In genomic region chr6:138107752-138108592, GRCh38 we compare ENCODE assay signal across 8 cellular contexts. TPM values are rescaled to one million over a fixed set of nuclear protein-coding genes. Genes with fewer than 3 reads are reported as not detected.
DNase-seq lines count a peak whose midpoint lies in the region; ATAC-seq, FAIRE-seq and TF ChIP-seq lines count a peak whose summit lies in the region.

No MANE protein-coding gene starts in this region.

- H3K79me2 ChIP-seq in GM12878 (ENCODE audit: control insufficient read depth, insufficient read depth, low read length), result no peaks in the 10 kb centered on the region

- H4K20me1 ChIP-seq in GM12878 (ENCODE audit: control insufficient read depth, insufficient read depth), result no peaks in the 10 kb centered on the region

- 0 out of 2 replicates have a peak, but pooled peaks cover 5% of the 10 kb centered on the region for H3K4me1 ChIP-seq in GM12878 (ENCODE audit: control insufficient read depth, insufficient read depth, low read length)

- no peaks in the 10 kb centered on the region for H3K36me3 ChIP-seq in GM12878 (ENCODE audit: control insufficient read depth in 2 of 2, insufficient read depth in 2 of 2, low read length in 1 of 2)

- no peak overlapping the region for H3K9ac ChIP-seq in GM12878 (ENCODE audit: control insufficient read depth, insufficient read depth, low read length)

- H3K9me3 ChIP-seq in GM12878 (replicated peaks; ENCODE audit: control insufficient read depth, insufficient read depth, low read length), result no peaks in the 10 kb centered on the region

- POLR2A ChIA-PET in GM12878 (lab: Charles Lee), result no interaction called here

- H3K4me2 ChIP-seq in GM12878 (ENCODE audit: control insufficient read depth, insufficient read depth), result peak overlapping the region; percentile 86

- intact Hi-C loops in GM12878 (cut with micrococcal nuclease; ENCODE audit: unreplicated experiment), result loop anchor here (2.0 to 5.0 kb wide), 3 partner anchors 241 to 441 kb away; partner anchors contain the start of gene TNFAIP3

- no TSS peak for BruUV-seq in GM12878 (replicated peaks; lab: Mats Ljungman, UMichigan)

- TF ChIP-seq POLR2A in GM12878 (IDR thresholded peaks at IDR 0.05; ENCODE audit: low read depth, low read length), result no peak

- RAD21 ChIA-PET in GM12878 (lab: Charles Lee; ENCODE audit: unreplicated experiment), result interaction anchor here (0.6 to 2.8 kb wide), 8 partner anchors 9 to 403 kb away, joined by 3 to 37 read pairs (median 5); no protein-coding TSS in a partner anchor

- ATAC-seq in GM21723 (IDR thresholded peaks at IDR 0.05; ENCODE audit: unreplicated experiment) (peak; percentile 33), GM12878 (peak; percentile 48)

- CTCF ChIA-PET in GM12878 (lab: Yijun Ruan, JAX), result interaction anchor here (0.6 to 3.1 kb wide), 22 partner anchors 10 to 654 kb away, joined by 3 to 31 read pairs (median 5); no protein-coding TSS in a partner anchor

- H3K27me3 ChIP-seq in GM12878 (replicated peaks in 1 of 2; ENCODE audit: control insufficient read depth in 2 of 2, insufficient read depth in 2 of 2, low read length in 1 of 2), result peaks cover 2 to 31% of the 10 kb centered on the region in 2 experiments

- TF ChIP-seq RAD21 in GM12878 (IDR thresholded peaks at IDR 0.05; ENCODE audit: insufficient read depth, low read depth, low read length), result no peak

- in situ Hi-C loops in Caki2 (cut with HindIII; ENCODE audit: low pct_unique_long_range_greater_than_20kb, low sequenced_read_pairs), result no loop called here
- in situ Hi-C loops in GM12878 (cut with MboI), result no loop called here

- FAIRE-seq in GM12878 (lab: Jason Lieb, UNC), result no peak
- peak; percentile 21 for FAIRE-seq in islet of Langerhans (lab: Jason Lieb, UNC)

- H3K27ac ChIP-seq in GM12878 (ENCODE audit: control insufficient read depth, insufficient read depth), result no peak overlapping the region

- WGBS in GM12878 (ENCODE audit: insufficient coverage, insufficient replicate concordance, low lambda C conversion rate, missing lambda C conversion rate), result 12% methylated on average over 24 of the region's 24 CpGs

- SMC1A ChIA-PET in GM12878 (lab: Charles Lee; ENCODE audit: uncharacterized antibody, unreplicated experiment), result interaction anchor here (0.6 to 3.1 kb wide), 11 partner anchors 8 to 1171 kb away, joined by 3 to 62 read pairs (median 3); no protein-coding TSS in a partner anchor

- peak; percentile 47 for DNase-seq in Caki2 (ENCODE audit: low read depth)
- DNase-seq in NCI-H2196 treated with DMSO at 0.1 percent for 48 hours (lab: John Stamatoyannopoulos, UW; ENCODE audit: unreplicated experiment), result peak; percentile 49
- no peak for DNase-seq in GM12878 (ENCODE audit: low read depth, low spot score)
- peak; percentile 6 for DNase-seq in stimulated activated CD4-positive, alpha-beta T cell treated with anti-CD3 and anti-CD28 coated beads, Interleukin-4, amount 100 ng/mL, for 1 hour
- DNase-seq in CD1c-positive myeloid dendritic cell (ENCODE audit: extremely low spot score), result no peak
- no peak for DNase-seq in retina

- H3K4me3 ChIP-seq in GM12878, result peak overlapping the region; percentile 40

- TF ChIP-seq CTCF in GM12878 (IDR thresholded peaks at IDR 0.05 in 2 of 3, conservative IDR thresholded peaks at IDR 0.05 in 1 of 3; ENCODE audit: control insufficient read depth in 2 of 3, extremely low read depth in 1 of 3, insufficient read depth in 1 of 3, low read depth in 3 of 3, low read length in 3 of 3), result no peak

- H2AFZ ChIP-seq in GM12878 (ENCODE audit: control insufficient read depth, low read depth, low read length), result peak overlapping the region; percentile 39; the same call in 1 of the 2 replicates

- TF ChIP-seq EP300 in GM12878 (IDR thresholded peaks at IDR 0.05; ENCODE audit: borderline replicate concordance in 1 of 2, control insufficient read depth in 1 of 2, low read depth in 2 of 2, low read length in 2 of 2), result no peak

TF ChIP-seq in GM12878, 131 proteins besides CTCF, POLR2A, EP300 and RAD21:
- TF ChIP-seq BACH1 (IDR thresholded peaks at IDR 0.05; ENCODE audit: borderline replicate concordance), result no peak
- no peak for TF ChIP-seq FOXK2 (IDR thresholded peaks at IDR 0.05)
- no peak for TF ChIP-seq TAF1 (IDR thresholded peaks at IDR 0.05; ENCODE audit: borderline replicate concordance, low read depth, low read length)
- no peak for TF ChIP-seq NR2C2 (IDR thresholded peaks at IDR 0.05; ENCODE audit: borderline replicate concordance, control insufficient read depth, insufficient read length, low read depth)

RNA-seq across cellular contexts. Expression of gene PERP, which starts 0.8 kb away (rescaled TPM):
- 229 and 255 TPM in 2 replicates for total RNA-seq in Caki2 (2014; rRNA removed; shearing (Covaris generic); ENCODE audit: low replicate concordance)
- total RNA-seq in GM12878 (2013; cell fraction: nucleolus; rRNA removed), result 0.33 and 0.42 TPM in 2 replicates
- total RNA-seq in GM12878 (2014; rRNA removed), result 0.45 and 0.87 TPM in 2 replicates
- total RNA-seq in GM12878 (2014; rRNA removed; fragmentation: Illumina TruSeq; extraction: Trizol), result 0.54 and 0.64 TPM in 2 replicates
- total RNA-seq in GM12878 (2021), result 0.92 and 1.1 TPM in 2 replicates
- 0.25 TPM for polyA plus RNA-seq in GM12878 (2011; ENCODE audit: low read depth)
- 1.9 and 2.3 TPM in 2 replicates for polyA plus RNA-seq in GM12878 (2011; rRNA removed)
- 1.2 and 1.4 TPM in 2 replicates for polyA plus RNA-seq in GM12878 (2011; cell fraction: cytosol; rRNA removed)
- polyA plus RNA-seq in GM12878 (2011; cell fraction: nucleus; rRNA removed), result 0.37 and 0.54 TPM in 2 replicates
- polyA plus RNA-seq in GM12878 (2012), result 0.54 and 1.2 TPM in 2 replicates
- polyA plus RNA-seq in GM12878 (2014; fragmentation: Illumina TruSeq; extraction: Trizol), result 0.78 and 0.89 TPM in 2 replicates
- under 1 TPM; 0.37 to 0.60 TPM for polyA plus RNA-seq in GM12878 (2014; fragmentation: Nextera tagmentation; extraction: Ambion mirVana)
- polyA plus RNA-seq in GM12878 (2014; rRNA removed), result 0.73 and 0.74 TPM in 2 replicates
- polyA plus RNA-seq in GM12878 (2016; fragmentation: Nextera tagmentation; extraction: Ambion mirVana), result 1 to 10 TPM; 2.1 to 2.4 TPM
- 1.2 and 1.3 TPM in 2 replicates for polyA minus RNA-seq in GM12878 (2011; rRNA and poly(A)+ RNA removed)
- 1.1 and 1.7 TPM in 2 replicates for polyA minus RNA-seq in GM12878 (2011; cell fraction: cytosol; rRNA and poly(A)+ RNA removed)
- polyA minus RNA-seq in GM12878 (2011; cell fraction: nucleus; rRNA and poly(A)+ RNA removed), result 0.24 and 0.57 TPM in 2 replicates

RNA-seq across cellular contexts. Expression of gene ARFGEF3, which starts 53.8 kb away (rescaled TPM):
- 4.5 and 5.5 TPM in 2 replicates for total RNA-seq in Caki2 (2014; rRNA removed; shearing (Covaris generic); ENCODE audit: low replicate concordance)
- not detected in 2 replicates for total RNA-seq in GM12878 (2013; cell fraction: nucleolus; rRNA removed)
- total RNA-seq in GM12878 (2014; rRNA removed) (under 0.01 TPM in 2 replicates), GM12878 (2014; rRNA removed; fragmentation: Illumina TruSeq; extraction: Trizol) (under 0.01 TPM in 1 of 2 replicates, not detected in the other), GM12878 (2021) (0.03 and 0.08 TPM in 2 replicates)
- 0.05 TPM for polyA plus RNA-seq in GM12878 (2011; ENCODE audit: low read depth)
- polyA plus RNA-seq in GM12878 (2011; rRNA removed) (0.01 and 0.03 TPM in 2 replicates), GM12878 (2014; fragmentation: Illumina TruSeq; extraction: Trizol) (0.03 TPM in 2 replicates), GM12878 (2014; fragmentation: Nextera tagmentation; extraction: Ambion mirVana) (under 1 TPM in 1 of 2 experiments, not detected in 1; 0.02 TPM), GM12878 (2014; rRNA removed) (under 0.01 and 0.01 TPM in 2 replicates), GM12878 (2016; fragmentation: Nextera tagmentation; extraction: Ambion mirVana) (under 1 TPM; 0.01 to 0.03 TPM)
- 0.01 TPM in 1 of 2 replicates, not detected in the other for polyA plus RNA-seq in GM12878 (2011; cell fraction: cytosol; rRNA removed)
- polyA plus RNA-seq in GM12878 (2011; cell fraction: nucleus; rRNA removed), result 0.03 and 0.04 TPM in 2 replicates
- 0.07 and 0.13 TPM in 2 replicates for polyA plus RNA-seq in GM12878 (2012)
- polyA minus RNA-seq in GM12878 (2011; rRNA and poly(A)+ RNA removed), result under 0.01 and 0.05 TPM in 2 replicates
- not detected in 2 replicates for polyA minus RNA-seq in GM12878 (2011; cell fraction: cytosol; rRNA and poly(A)+ RNA removed)
- 0.10 TPM in 1 of 2 replicates, not detected in the other for polyA minus RNA-seq in GM12878 (2011; cell fraction: nucleus; rRNA and poly(A)+ RNA removed)

Comparison
In these comparisons a context has a peak if more than half of its experiments do, and no peak if none do; other contexts are left out.
1. DNase-seq: peak in Caki2 (single experiment), NCI-H2196 treated with DMSO at 0.1 percent for 48 hours (single experiment) and stimulated activated CD4-positive, alpha-beta T cell treated with anti-CD3 and anti-CD28 coated beads, Interleukin-4, amount 100 ng/mL, for 1 hour (single experiment); none in GM12878 (single experiment), CD1c-positive myeloid dendritic cell (single experiment) and retina (single experiment).
2. RNA of gene PERP, which starts 0.8 kb away (total RNA-seq): 229 to 255 TPM in Caki2; 0.33 to 1.1 TPM in GM12878; every median in the first group is over 100 times any median in the second.